In genomic region chr16:6889106-6889505, GRCh38 we compare ENCODE assay signal across 15 cellular contexts.
"Had no signal": no experiment of that assay in that cellular context is flagged by ENCODE, and none has a peak within 500 bp of the region (broad histone marks: within the 10 kb centered on the region; RNA-seq: fewer than 3 reads in every experiment).

No MANE protein-coding gene starts in this region.

- H3K27ac ChIP-seq: KMS-11 had no signal

- DNase-seq: Kasumi-1, MM.1S, NCI-H1092 treated with DMSO at 0.1 percent for 48 hours, NCI-H1436, NCI-H187 treated with DMSO at 0.1 percent for 48 hours, NCI-H2029 treated with DMSO at 0.1 percent for 48 hours, NCI-H2227 treated with DMSO at 0.1 percent for 48 hours, NCI-H524, NCI-H526 treated with DMSO at 0.1 percent for 48 hours, NCI-H748 treated with DMSO at 0.1 percent for 48 hours, Right ventricle myocardium superior, RPMI8226, T-helper 1 cell had no signal

- FAIRE-seq: K562 had no signal

- H3K4me3 ChIP-seq: K562 had no signal
